9 cellular contexts compared by ENCODE assay signal in the genomic region with DNA sequence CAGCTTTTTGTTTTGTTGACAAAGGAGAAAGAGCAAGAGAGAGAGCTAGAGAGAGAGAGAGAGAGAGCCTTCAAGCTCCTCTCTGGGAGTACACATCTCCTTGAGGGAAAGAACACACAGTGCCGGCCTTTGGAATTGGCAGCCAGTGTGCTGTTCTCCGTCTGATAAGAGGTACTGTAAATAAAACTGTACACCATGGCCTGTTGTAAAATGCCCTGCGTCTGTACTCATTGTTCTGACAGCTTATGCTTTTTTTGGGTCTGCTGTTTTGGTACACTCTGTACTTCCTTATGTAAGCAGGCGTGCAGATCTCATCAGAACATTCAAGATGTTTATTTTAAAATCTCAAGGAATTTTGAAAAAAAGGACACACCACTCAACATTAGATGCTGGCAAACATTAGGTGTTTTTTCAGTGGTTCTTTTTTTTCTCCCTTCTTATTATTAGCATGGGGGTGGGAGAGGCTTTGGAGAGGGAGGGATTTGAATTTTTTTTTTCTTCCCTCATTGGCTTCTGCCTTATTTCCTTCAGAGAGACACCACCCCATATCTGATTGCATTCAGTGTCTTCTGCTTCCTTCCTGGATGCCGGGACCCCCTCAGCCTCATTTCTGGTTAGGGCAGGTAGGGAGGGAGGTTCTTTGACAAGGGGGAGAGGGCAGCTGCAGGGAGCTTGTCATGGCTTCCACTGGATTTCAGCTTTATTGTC.
DNase-seq lines count a peak whose midpoint lies in the region; ATAC-seq and TF ChIP-seq lines count a peak whose summit lies in the region.
"Had no signal": no experiment of that assay in that cellular context is flagged by ENCODE, and none has a peak within 500 bp of the region (broad histone marks: within the 10 kb centered on the region; RNA-seq: fewer than 3 reads in every experiment).

No MANE protein-coding gene starts in this region.

- DNase-seq in activated T-cell treated with anti-CD3 and anti-CD28 coated beads, Interleukin-2, amount 50 U/mL, for 24 hours = no peak
- DNase-seq in activated T-cell treated with anti-CD3 and anti-CD28 coated beads, Interleukin-2, amount 50 U/mL, for 1 hour = no peak
- peak; percentile 79 for DNase-seq in colonic mucosa
- peak; percentile 65 for DNase-seq in middle frontal gyrus (ENCODE audit: extremely low spot score, low spot score)
- DNase-seq in tibial nerve (ENCODE audit: low spot score in 2 of 2) = peak; percentile 81 to 85
- DNase-seq in Kasumi-1 (lab: John Stamatoyannopoulos, UW) = no peak
- DNase-seq in NCI-H524 treated with DMSO at 0.1 percent for 48 hours (lab: John Stamatoyannopoulos, UW) = no peak
- DNase-seq: stimulated activated CD4-positive, alpha-beta T cell treated with anti-CD3 and anti-CD28 coated beads, Interleukin-4, amount 100 ng/mL, for 24 hours had no signal

- peaks cover 71% of the 10 kb centered on the region for H3K4me1 Mint-ChIP-seq in activated T-cell treated with anti-CD3 and anti-CD28 coated beads, Interleukin-2, amount 50 U/mL, for 24 hours (ENCODE audit: low read depth)

- H3K4me3 ChIP-seq in colonic mucosa (no peak overlapping the region), tibial nerve (peak overlapping the region; percentile 26 to 49 (median 30))

- peak overlapping the region in 1 of 2 donors; percentile 76 for H3K9ac ChIP-seq in colonic mucosa (ENCODE audit: low read depth in 2 of 2, low read length in 2 of 2)

- peak; percentile 100 for TF ChIP-seq EP300 in tibial nerve (IDR thresholded peaks at IDR 0.05)

- no peaks in the 10 kb centered on the region for H3K9me3 Mint-ChIP-seq in activated T-cell treated with anti-CD3 and anti-CD28 coated beads, Interleukin-2, amount 50 U/mL, for 24 hours

- no peak overlapping the region for H3K4me3 Mint-ChIP-seq in activated T-cell treated with anti-CD3 and anti-CD28 coated beads, Interleukin-2, amount 50 U/mL, for 24 hours

- peak overlapping the region; percentile 64 for H3K27ac Mint-ChIP-seq in activated T-cell treated with anti-CD3 and anti-CD28 coated beads, Interleukin-2, amount 50 U/mL, for 24 hours

- TF ChIP-seq CTCF in colonic mucosa (IDR thresholded peaks at IDR 0.05) (no peak), tibial nerve (IDR thresholded peaks at IDR 0.05) (peak in 3 of 5 experiments; percentile 16 to 40 (median 28))

- no peaks in the 10 kb centered on the region for H3K27me3 Mint-ChIP-seq in activated T-cell treated with anti-CD3 and anti-CD28 coated beads, Interleukin-2, amount 50 U/mL, for 24 hours

- intact Hi-C loops in colonic mucosa (cut with DNase I) = no loop called here

- H3K27ac ChIP-seq in colonic mucosa (peak overlapping the region; percentile 63), tibial nerve (peak overlapping the region; percentile 84 to 99 (median 98))

- H3K36me3 ChIP-seq in colonic mucosa (no peaks in the 10 kb centered on the region), tibial nerve (peaks cover 0 to 16% (median 0%) of the 10 kb centered on the region in 3 donors)

- 12 to 14% methylated on average over 5 of the region's 5 CpGs for WGBS in tibial nerve, 2 donors

- H3K9me3 ChIP-seq in colonic mucosa (no peaks in the 10 kb centered on the region), tibial nerve (no peaks in the 10 kb centered on the region)

- peaks cover 17% of the 10 kb centered on the region for H3K4me1 ChIP-seq in colonic mucosa
- H3K4me1 ChIP-seq in tibial nerve = peaks cover 0 to 92% (median 74%) of the 10 kb centered on the region in 4 donors

- H3K27me3 ChIP-seq in colonic mucosa = no peaks in the 10 kb centered on the region
- H3K27me3 ChIP-seq in tibial nerve = no peaks in the 10 kb centered on the region

- peak; percentile 57 to 59 for TF ChIP-seq POLR2A in tibial nerve (IDR thresholded peaks at IDR 0.05)

- ATAC-seq in HG03457 (IDR thresholded peaks at IDR 0.05; ENCODE audit: unreplicated experiment) = no peak

- H3K36me3 Mint-ChIP-seq in activated T-cell treated with anti-CD3 and anti-CD28 coated beads, Interleukin-2, amount 50 U/mL, for 24 hours (ENCODE audit: low read depth) = no peaks in the 10 kb centered on the region

Comparison
In these comparisons a context has a peak if more than half of its experiments do, and no peak if none do; other contexts are left out.
1. DNase-seq: peak in colonic mucosa (single experiment), middle frontal gyrus (single experiment) and tibial nerve (2 of 2); none in activated T-cell treated with anti-CD3 and anti-CD28 coated beads, Interleukin-2, amount 50 U/mL, for 24 hours (single experiment), activated T-cell treated with anti-CD3 and anti-CD28 coated beads, Interleukin-2, amount 50 U/mL, for 1 hour (single experiment), Kasumi-1 (0 of 2) and NCI-H524 treated with DMSO at 0.1 percent for 48 hours (single experiment).